In genomic region chr2:101116841-101117552, GRCh38 we compare ENCODE assay signal across 24 cellular contexts. TPM values are rescaled to one million over a fixed set of nuclear protein-coding genes. Genes with fewer than 3 reads are reported as not detected.
DNase-seq lines count a peak whose midpoint lies in the region; ATAC-seq, FAIRE-seq and TF ChIP-seq lines count a peak whose summit lies in the region.
"Had no signal": no experiment of that assay in that cellular context is flagged by ENCODE, and none has a peak within 500 bp of the region (broad histone marks: within the 10 kb centered on the region; RNA-seq: fewer than 3 reads in every experiment).

No MANE protein-coding gene starts in this region.

- H3K27me3 ChIP-seq in H1 (replicated peaks in 1 of 4; ENCODE audit: control insufficient read depth in 3 of 4, extremely low read depth in 1 of 4, insufficient read depth in 3 of 4, low read length in 3 of 4) (no peaks in the 10 kb centered on the region), gastrocnemius medialis (no peaks in the 10 kb centered on the region), GM23338 (ENCODE audit: insufficient read depth) (no peaks in the 10 kb centered on the region)
- H3K27me3 ChIP-seq: dorsolateral prefrontal cortex, Peyer's patch, suprapubic skin had no signal

- POLR2A ChIA-PET in H1 (lab: Charles Lee; ENCODE audit: partially characterized antibody): no interaction called here

- intact Hi-C loops in gastrocnemius medialis (cut with DNase I; ENCODE audit: low total_unique reads): no loop called here

- H3K4ac ChIP-seq in H1 (replicated peaks; ENCODE audit: insufficient read length, low read depth, low read length): no peak overlapping the region

- no peak overlapping the region for H3K14ac ChIP-seq in H1 (ENCODE audit: insufficient read length)

- H3F3A ChIP-seq in GM23338 (replicated peaks; ENCODE audit: low read depth): 0 out of 2 replicates have a peak, but pooled peaks cover 7% of the 10 kb centered on the region

- H3K23ac ChIP-seq in H1 (ENCODE audit: insufficient read length): no peak overlapping the region

- no peak overlapping the region for H2BK120ac ChIP-seq in H1 (replicated peaks; ENCODE audit: low read depth, low read length)

- H3K9me3 Mint-ChIP-seq in GM23338: no peaks in the 10 kb centered on the region
- H3K9me3 Mint-ChIP-seq: activated CD4-positive, alpha-beta memory T cell treated with anti-CD3 and anti-CD28 coated beads, Interleukin-2, amount 10 ng/mL, durations not matched to agents 7 days and 5 days; activated T-cell treated with anti-CD3 and anti-CD28 coated beads, Interleukin-2, amount 50 U/mL, for 24 hours; memory B cell had no signal

- CTCF ChIA-PET in H1 (lab: Charles Lee; ENCODE audit: partially characterized antibody): interaction anchor here (0.9 to 1.5 kb wide), 2 partner anchors 9 to 15 kb away, joined by 3 read pairs; no protein-coding TSS in a partner anchor

- in situ Hi-C loops in gastrocnemius medialis (cut with MboI; ENCODE audit: low sequenced_read_pairs in 4 of 4): no loop called here

- no peak overlapping the region for H3K4me3 Mint-ChIP-seq in GM23338
- H3K4me3 Mint-ChIP-seq: activated CD4-positive, alpha-beta memory T cell treated with anti-CD3 and anti-CD28 coated beads, Interleukin-2, amount 10 ng/mL, durations not matched to agents 7 days and 5 days; activated T-cell treated with anti-CD3 and anti-CD28 coated beads, Interleukin-2, amount 50 U/mL, for 24 hours; memory B cell had no signal

- no peak overlapping the region for H3K56ac ChIP-seq in H1 (replicated peaks; ENCODE audit: insufficient read length, low read depth, low read length)

- no peak overlapping the region for H2BK12ac ChIP-seq in H1 (ENCODE audit: low read depth, low read length)

- WGBS in H1 (ENCODE audit: extremely low coverage in 1 of 2, insufficient coverage in 1 of 2, insufficient read length in 1 of 2, insufficient replicate concordance in 2 of 2, low coverage in 1 of 2, low lambda C conversion rate in 2 of 2, missing lambda C conversion rate in 1 of 2), 2 experiments: 88% methylated on average over 9 of the region's 9 CpGs; no CpG with 5 or more reads in 1 of the 2 experiments

- no peak overlapping the region for H4K5ac ChIP-seq in H1 (ENCODE audit: insufficient read length, low read depth, low read length)

- no peak overlapping the region for H2BK5ac ChIP-seq in H1 (ENCODE audit: low read depth, low read length)

- no peak overlapping the region for H4K91ac ChIP-seq in H1 (replicated peaks; ENCODE audit: insufficient read length, low read length)

- TF ChIP-seq POLR2A in H1 (IDR thresholded peaks at IDR 0.05; ENCODE audit: control extremely low read depth in 1 of 2, low read depth in 2 of 2, low read length in 2 of 2): no peak
- TF ChIP-seq POLR2A in gastrocnemius medialis (IDR thresholded peaks at IDR 0.05): peak in 1 of 2 donors; percentile 10

- no peak for TF ChIP-seq CTCF in H1 (IDR thresholded peaks at IDR 0.05; ENCODE audit: control extremely low read depth in 1 of 3, insufficient read depth in 1 of 3, low read depth in 1 of 3, low read length in 3 of 3)
- no peak for TF ChIP-seq CTCF in gastrocnemius medialis (IDR thresholded peaks at IDR 0.05 in 4 of 5, conservative IDR thresholded peaks at IDR 0.05 in 1 of 5)
- no peak for TF ChIP-seq CTCF in GM23338 (conservative IDR thresholded peaks at IDR 0.05; ENCODE audit: low read depth in 2 of 2)

- no peak overlapping the region for H3K27ac Mint-ChIP-seq in GM23338
- H3K27ac Mint-ChIP-seq: activated CD4-positive, alpha-beta memory T cell treated with anti-CD3 and anti-CD28 coated beads, Interleukin-2, amount 10 ng/mL, durations not matched to agents 7 days and 5 days; activated T-cell treated with anti-CD3 and anti-CD28 coated beads, Interleukin-2, amount 50 U/mL, for 24 hours; memory B cell had no signal

- ATAC-seq in gastrocnemius medialis (no peak), GM23338 (no peak), GM19455 (IDR thresholded peaks at IDR 0.05; ENCODE audit: unreplicated experiment) (no peak)
- ATAC-seq: SK-N-SH treated with all-trans-retinoic acid at 6 μM for 48 hours had no signal

- H3K4me1 Mint-ChIP-seq in GM23338: peaks cover 49% of the 10 kb centered on the region
- H3K4me1 Mint-ChIP-seq: activated CD4-positive, alpha-beta memory T cell treated with anti-CD3 and anti-CD28 coated beads, Interleukin-2, amount 10 ng/mL, durations not matched to agents 7 days and 5 days had no signal

- no peak for FAIRE-seq in H1 (lab: Jason Lieb, UNC)

- H3K4me1 ChIP-seq in H1 (replicated peaks in 1 of 4; ENCODE audit: control insufficient read depth in 3 of 4, insufficient read depth in 4 of 4, low read length in 3 of 4): peaks cover 10 to 20% (median 18%) of the 10 kb centered on the region in 4 experiments
- H3K4me1 ChIP-seq in gastrocnemius medialis: peaks cover 83 to 95% of the 10 kb centered on the region in 2 donors
- peaks cover 38% of the 10 kb centered on the region for H3K4me1 ChIP-seq in GM23338 (ENCODE audit: insufficient read depth)

- H2AFZ ChIP-seq in H1 (ENCODE audit: low read length) (no peak overlapping the region), GM23338 (no peak overlapping the region)

- H3K79me2 ChIP-seq in H1 (ENCODE audit: control insufficient read depth in 1 of 2, insufficient read depth in 2 of 2, low read length in 2 of 2) (peaks cover 0 to 47% of the 10 kb centered on the region in 2 experiments; a peak in 3 of 4 replicates), GM23338 (replicated peaks; ENCODE audit: insufficient read depth) (peaks cover 78% of the 10 kb centered on the region)

- 0 out of 2 replicates have a peak overlapping the region, but pooled peaks have one; percentile 23 for H2BK20ac ChIP-seq in H1 (ENCODE audit: low read length)

- TF ChIP-seq EP300 in H1 (IDR thresholded peaks at IDR 0.05; ENCODE audit: borderline replicate concordance in 1 of 2, low read depth in 2 of 2, low read length in 2 of 2): no peak

- peaks cover 14% of the 10 kb centered on the region; the same call in 2 of the 3 replicates for H3K36me3 Mint-ChIP-seq in GM23338 (ENCODE audit: low read depth)
- H3K36me3 Mint-ChIP-seq: memory B cell had no signal

- H3K18ac ChIP-seq in H1 (ENCODE audit: extremely low read depth, low read length): no peak overlapping the region

- H4K20me1 ChIP-seq in H1 (replicated peaks in 1 of 2; ENCODE audit: control insufficient read depth in 1 of 2, insufficient read depth in 2 of 2, low read length in 2 of 2) (peaks cover 0 to 2% of the 10 kb centered on the region in 2 experiments), GM23338 (replicated peaks; ENCODE audit: insufficient read depth) (no peaks in the 10 kb centered on the region)

- no peak overlapping the region for H3K9ac ChIP-seq in H1 (replicated peaks in 1 of 4; ENCODE audit: extremely low read depth in 1 of 4, low read depth in 3 of 4, low read length in 3 of 4)

- DNase-seq in NCI-H510A treated with DMSO at 0.1 percent for 48 hours (lab: John Stamatoyannopoulos, UW): peak; percentile 63
- no peak for DNase-seq in NCI-H510A (lab: John Stamatoyannopoulos, UW)
- DNase-seq in NCI-H69 (lab: John Stamatoyannopoulos, UW): peak; percentile 76
- DNase-seq in H1 (ENCODE audit: low read depth in 1 of 2, low spot score in 2 of 2): no peak
- DNase-seq in gastrocnemius medialis: peak in 1 of 2 donors; percentile 65
- no peak for DNase-seq in GM23338 (ENCODE audit: low spot score)
- DNase-seq in NCI-H2227 treated with DMSO at 0.1 percent for 48 hours (lab: John Stamatoyannopoulos, UW): no peak
- DNase-seq: activated CD4-positive, alpha-beta memory T cell treated with anti-CD3 and anti-CD28 coated beads, Interleukin-2, amount 10 ng/mL, durations not matched to agents 7 days and 5 days; activated naive CD4-positive, alpha-beta T cell treated with Interleukin-2 at 50 U/mL for 16 hours; activated T-cell treated with anti-CD3 and anti-CD28 coated beads, Interleukin-2, amount 50 U/mL, for 24 hours; amygdala; central memory CD4-positive, alpha-beta T cell; dorsolateral prefrontal cortex; hypothalamus; islet precursor cell; NCI-H2081 treated with DMSO at 0.1 percent for 48 hours; occipital lobe; Peyer's patch; stimulated activated CD4-positive, alpha-beta T cell treated with anti-CD3 and anti-CD28 coated beads, Interleukin-15, amount 100 ng/mL, for 24 hours had no signal

- peak overlapping the region; percentile 60 for H4K8ac ChIP-seq in H1 (ENCODE audit: extremely low read depth, insufficient read depth, low read length)

- no peaks in the 10 kb centered on the region for H3K36me3 ChIP-seq in H1 (ENCODE audit: control insufficient read depth in 2 of 4, insufficient read depth in 4 of 4, low read length in 3 of 4)
- H3K36me3 ChIP-seq in gastrocnemius medialis: no peaks in the 10 kb centered on the region
- no peaks in the 10 kb centered on the region for H3K36me3 ChIP-seq in GM23338 (ENCODE audit: insufficient read depth)
- H3K36me3 ChIP-seq: Peyer's patch, suprapubic skin had no signal

- H3K4me3 ChIP-seq in H1 (ENCODE audit: extremely low read depth in 1 of 4, insufficient read depth in 2 of 4, low read depth in 3 of 4, low read length in 4 of 4): no peak overlapping the region
- no peak overlapping the region for H3K4me3 ChIP-seq in gastrocnemius medialis
- no peak overlapping the region for H3K4me3 ChIP-seq in GM23338
- H3K4me3 ChIP-seq: dorsolateral prefrontal cortex, Peyer's patch, suprapubic skin had no signal

- H3K27me3 Mint-ChIP-seq in GM23338 (ENCODE audit: insufficient read depth, low read depth, poor library complexity): peaks cover 7% of the 10 kb centered on the region
- H3K27me3 Mint-ChIP-seq: activated CD4-positive, alpha-beta memory T cell treated with anti-CD3 and anti-CD28 coated beads, Interleukin-2, amount 10 ng/mL, durations not matched to agents 7 days and 5 days; activated T-cell treated with anti-CD3 and anti-CD28 coated beads, Interleukin-2, amount 50 U/mL, for 24 hours; memory B cell had no signal

- peaks cover 7% of the 10 kb centered on the region for H3K79me1 ChIP-seq in H1 (ENCODE audit: low read depth, low read length)

- no peak overlapping the region for H2BK15ac ChIP-seq in H1 (ENCODE audit: low read length)

- H3K9me3 ChIP-seq in H1 (ENCODE audit: insufficient read depth in 2 of 2, low read depth in 1 of 2, low read length in 1 of 2) (no peaks in the 10 kb centered on the region), gastrocnemius medialis (no peaks in the 10 kb centered on the region)
- H3K9me3 ChIP-seq: Peyer's patch, suprapubic skin had no signal

- TF ChIP-seq RAD21 in H1 (IDR thresholded peaks at IDR 0.05 in 1 of 2, conservative IDR thresholded peaks at IDR 0.05 in 1 of 2; ENCODE audit: low read depth in 2 of 2, low read length in 2 of 2): no peak

- H3K27ac ChIP-seq in H1 (ENCODE audit: low read depth, low read length): no peak overlapping the region
- H3K27ac ChIP-seq in gastrocnemius medialis: peak overlapping the region; percentile 84 to 100 (median 99)
- no peak overlapping the region for H3K27ac ChIP-seq in GM23338 (ENCODE audit: low read depth)
- H3K27ac ChIP-seq: dorsolateral prefrontal cortex, epithelial cell of prostate, Peyer's patch had no signal

- H2AK5ac ChIP-seq in H1 (ENCODE audit: low read depth, low read length): no peak overlapping the region

- H3K4me2 ChIP-seq in H1 (ENCODE audit: insufficient read depth in 1 of 2, low read depth in 2 of 2, low read length in 2 of 2): no peak overlapping the region
- no peak overlapping the region for H3K4me2 ChIP-seq in GM23338

- H3K9me2 ChIP-seq in GM23338 (ENCODE audit: insufficient read depth): no peaks in the 10 kb centered on the region

- no peaks in the 10 kb centered on the region for H3K23me2 ChIP-seq in H1 (ENCODE audit: low read depth, low read length)

RNA-seq across cellular contexts. Expression of gene TBC1D8, which starts 34.2 kb away (rescaled TPM):
- 21.8 and 24.0 TPM in 2 replicates for total RNA-seq in H1 (2021; fragmentation: NEBNext Ultra II Directional; extraction: Animal tissue kit (Norgen Biotek cat#: 25700))
- 20.8 and 27.2 TPM in 2 replicates for polyA plus RNA-seq in H1 (2011; rRNA removed)
- 24.9 TPM for polyA plus RNA-seq in H1 (2011; cell fraction: cytosol; rRNA removed)
- polyA plus RNA-seq in H1 (2011; cell fraction: nucleus; rRNA removed): 87.3 TPM
- 21.5 to 24.8 TPM (median 23.1 TPM) in 4 replicates for polyA plus RNA-seq in H1 (2012, experiment 1 of 2)
- polyA plus RNA-seq in H1 (2012, experiment 2 of 2): 7.7 TPM
- polyA plus RNA-seq in H1 (2013, experiment 1 of 2): 14.1 TPM
- polyA plus RNA-seq in H1 (2013, experiment 2 of 2): 14.4 TPM
- polyA minus RNA-seq in H1 (2011; rRNA and poly(A)+ RNA removed): 40.6 and 53.8 TPM in 2 replicates
- polyA minus RNA-seq in H1 (2011; cell fraction: cytosol; rRNA and poly(A)+ RNA removed): 13.4 TPM
- polyA minus RNA-seq in H1 (2011; cell fraction: nucleus; rRNA and poly(A)+ RNA removed): 50.2 TPM
- total RNA-seq in gastrocnemius medialis: 100 to 1,000 TPM; 103 to 298 (median 201) TPM
- 36.9 and 39.5 TPM in 2 replicates for total RNA-seq in GM23338 (2014; rRNA removed; shearing (Covaris generic))
- 15.5 and 18.0 TPM in 2 replicates for polyA plus RNA-seq in GM23338 (2016; fragmentation: Nextera tagmentation; extraction: Ambion mirVana)

Comparison
In these comparisons a context has a peak if more than half of its experiments do, and no peak if none do; other contexts are left out.
1. DNase-seq: peak in NCI-H510A treated with DMSO at 0.1 percent for 48 hours (single experiment) and NCI-H69 (single experiment); none in NCI-H510A (single experiment), H1 (0 of 2), GM23338 (single experiment) and NCI-H2227 treated with DMSO at 0.1 percent for 48 hours (single experiment).
2. H3K27ac ChIP-seq: peak in gastrocnemius medialis (4 of 4); none in H1 (single experiment) and GM23338 (single experiment).